ENCODE assay signal across 1 cellular context in the genomic region with DNA sequence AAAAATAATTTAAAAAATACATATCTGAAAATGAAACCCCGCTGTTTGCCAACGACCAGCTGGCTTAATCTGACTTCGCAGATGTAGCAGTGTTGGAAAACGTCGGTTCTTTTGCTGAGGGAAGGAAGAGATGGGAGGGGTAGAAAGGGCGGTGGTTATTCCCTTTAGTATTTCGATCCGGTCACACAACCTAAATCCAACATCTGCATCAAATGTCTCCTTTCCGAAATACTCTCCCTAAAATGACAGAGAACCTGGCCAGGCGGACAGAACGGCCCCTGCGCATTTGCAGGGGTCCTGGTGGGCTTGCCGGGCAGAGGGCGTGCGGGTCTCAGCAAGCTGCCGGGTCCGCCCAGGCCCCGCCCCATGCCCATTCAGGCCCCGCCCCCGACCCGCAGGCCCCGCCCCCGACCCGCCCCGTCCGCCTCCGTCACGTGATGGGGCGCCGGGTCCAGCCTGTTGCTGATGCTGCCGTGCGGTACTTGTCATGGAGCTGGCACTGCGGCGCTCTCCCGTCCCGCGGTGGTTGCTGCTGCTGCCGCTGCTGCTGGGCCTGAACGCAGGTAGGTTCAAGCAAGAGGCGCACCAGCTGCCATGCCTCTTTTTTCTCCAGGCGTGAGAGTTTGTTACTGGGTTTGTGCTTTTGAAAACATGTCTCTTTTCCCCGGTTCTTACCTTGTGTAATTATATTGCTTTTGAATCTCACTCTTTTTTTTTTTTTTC.
TF ChIP-seq lines count a peak whose summit lies in the region.

A gene with protein sequence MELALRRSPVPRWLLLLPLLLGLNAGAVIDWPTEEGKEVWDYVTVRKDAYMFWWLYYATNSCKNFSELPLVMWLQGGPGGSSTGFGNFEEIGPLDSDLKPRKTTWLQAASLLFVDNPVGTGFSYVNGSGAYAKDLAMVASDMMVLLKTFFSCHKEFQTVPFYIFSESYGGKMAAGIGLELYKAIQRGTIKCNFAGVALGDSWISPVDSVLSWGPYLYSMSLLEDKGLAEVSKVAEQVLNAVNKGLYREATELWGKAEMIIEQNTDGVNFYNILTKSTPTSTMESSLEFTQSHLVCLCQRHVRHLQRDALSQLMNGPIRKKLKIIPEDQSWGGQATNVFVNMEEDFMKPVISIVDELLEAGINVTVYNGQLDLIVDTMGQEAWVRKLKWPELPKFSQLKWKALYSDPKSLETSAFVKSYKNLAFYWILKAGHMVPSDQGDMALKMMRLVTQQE (plus strand): TSS at position 459 of the 723 bp plus-strand sequence. CDS start 29 bp downstream, at position 488.

TF ChIP-seq in HepG2, 621 proteins besides CTCF, POLR2A, EP300 and RAD21 (continued from another document and continues in another):
- no peak for TF ChIP-seq ZNF724P (CRISPR knock-in tag; IDR thresholded peaks at IDR 0.05; ENCODE audit: borderline replicate concordance)
- TF ChIP-seq, protein P1, sequence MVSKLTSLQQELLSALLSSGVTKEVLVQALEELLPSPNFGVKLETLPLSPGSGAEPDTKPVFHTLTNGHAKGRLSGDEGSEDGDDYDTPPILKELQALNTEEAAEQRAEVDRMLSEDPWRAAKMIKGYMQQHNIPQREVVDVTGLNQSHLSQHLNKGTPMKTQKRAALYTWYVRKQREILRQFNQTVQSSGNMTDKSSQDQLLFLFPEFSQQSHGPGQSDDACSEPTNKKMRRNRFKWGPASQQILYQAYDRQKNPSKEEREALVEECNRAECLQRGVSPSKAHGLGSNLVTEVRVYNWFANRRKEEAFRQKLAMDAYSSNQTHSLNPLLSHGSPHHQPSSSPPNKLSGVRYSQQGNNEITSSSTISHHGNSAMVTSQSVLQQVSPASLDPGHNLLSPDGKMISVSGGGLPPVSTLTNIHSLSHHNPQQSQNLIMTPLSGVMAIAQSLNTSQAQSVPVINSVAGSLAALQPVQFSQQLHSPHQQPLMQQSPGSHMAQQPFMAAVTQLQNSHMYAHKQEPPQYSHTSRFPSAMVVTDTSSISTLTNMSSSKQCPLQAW (CRISPR knock-in tag; IDR thresholded peaks at IDR 0.05), result no peak
- TF ChIP-seq POGZ (CRISPR knock-in tag; IDR thresholded peaks at IDR 0.05), result 0 out of 2 replicates have a peak, but pooled peaks have one; percentile 29
- TF ChIP-seq ZNF781 (CRISPR knock-in tag; IDR thresholded peaks at IDR 0.05; ENCODE audit: borderline replicate concordance, not compliant biosample characterization), result no peak
- TF ChIP-seq, protein P2, sequence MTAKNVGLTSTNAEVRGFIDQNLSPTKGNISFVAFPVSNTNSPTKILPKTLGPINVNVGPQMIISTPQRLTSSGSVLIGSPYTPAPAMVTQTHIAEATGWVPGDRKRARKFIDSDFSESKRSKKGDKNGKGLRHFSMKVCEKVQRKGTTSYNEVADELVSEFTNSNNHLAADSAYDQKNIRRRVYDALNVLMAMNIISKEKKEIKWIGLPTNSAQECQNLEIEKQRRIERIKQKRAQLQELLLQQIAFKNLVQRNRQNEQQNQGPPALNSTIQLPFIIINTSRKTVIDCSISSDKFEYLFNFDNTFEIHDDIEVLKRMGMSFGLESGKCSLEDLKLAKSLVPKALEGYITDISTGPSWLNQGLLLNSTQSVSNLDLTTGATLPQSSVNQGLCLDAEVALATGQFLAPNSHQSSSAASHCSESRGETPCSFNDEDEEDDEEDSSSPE (CRISPR knock-in tag; IDR thresholded peaks at IDR 0.05), result 0 out of 2 replicates have a peak, but pooled peaks have one; percentile 8
- TF ChIP-seq, protein P3, sequence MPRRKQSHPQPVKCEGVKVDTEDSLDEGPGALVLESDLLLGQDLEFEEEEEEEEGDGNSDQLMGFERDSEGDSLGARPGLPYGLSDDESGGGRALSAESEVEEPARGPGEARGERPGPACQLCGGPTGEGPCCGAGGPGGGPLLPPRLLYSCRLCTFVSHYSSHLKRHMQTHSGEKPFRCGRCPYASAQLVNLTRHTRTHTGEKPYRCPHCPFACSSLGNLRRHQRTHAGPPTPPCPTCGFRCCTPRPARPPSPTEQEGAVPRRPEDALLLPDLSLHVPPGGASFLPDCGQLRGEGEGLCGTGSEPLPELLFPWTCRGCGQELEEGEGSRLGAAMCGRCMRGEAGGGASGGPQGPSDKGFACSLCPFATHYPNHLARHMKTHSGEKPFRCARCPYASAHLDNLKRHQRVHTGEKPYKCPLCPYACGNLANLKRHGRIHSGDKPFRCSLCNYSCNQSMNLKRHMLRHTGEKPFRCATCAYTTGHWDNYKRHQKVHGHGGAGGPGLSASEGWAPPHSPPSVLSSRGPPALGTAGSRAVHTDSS (CRISPR knock-in tag; conservative IDR thresholded peaks at IDR 0.05), result no peak
- TF ChIP-seq HIVEP1 (CRISPR knock-in tag; IDR thresholded peaks at IDR 0.05), result no peak
- peak; percentile 52; the same call in 1 of the 2 replicates for TF ChIP-seq RBFOX2 (IDR thresholded peaks at IDR 0.05; ENCODE audit: low read depth, low read length)
- peak; percentile 84 for TF ChIP-seq SAP130 (CRISPR knock-in tag; IDR thresholded peaks at IDR 0.05; ENCODE audit: low read depth)
- peak; percentile 90 for TF ChIP-seq ZBTB7B (CRISPR knock-in tag; IDR thresholded peaks at IDR 0.05)
- peak; percentile 11; the same call in 1 of the 2 replicates for TF ChIP-seq STAG1 (CRISPR knock-in tag; IDR thresholded peaks at IDR 0.05)
- no peak for TF ChIP-seq HMG20B (CRISPR knock-in tag; conservative IDR thresholded peaks at IDR 0.05)
- TF ChIP-seq ZNF510 (CRISPR knock-in tag; IDR thresholded peaks at IDR 0.05; ENCODE audit: low read depth), result 0 out of 2 replicates have a peak, but pooled peaks have one; percentile 36
- no peak for TF ChIP-seq ZNF841 (CRISPR knock-in tag; IDR thresholded peaks at IDR 0.05; ENCODE audit: borderline replicate concordance)
- TF ChIP-seq YEATS4 (CRISPR knock-in tag; IDR thresholded peaks at IDR 0.05; ENCODE audit: borderline replicate concordance), result 0 out of 2 replicates have a peak, but pooled peaks have one; percentile 25
- TF ChIP-seq, protein P4, sequence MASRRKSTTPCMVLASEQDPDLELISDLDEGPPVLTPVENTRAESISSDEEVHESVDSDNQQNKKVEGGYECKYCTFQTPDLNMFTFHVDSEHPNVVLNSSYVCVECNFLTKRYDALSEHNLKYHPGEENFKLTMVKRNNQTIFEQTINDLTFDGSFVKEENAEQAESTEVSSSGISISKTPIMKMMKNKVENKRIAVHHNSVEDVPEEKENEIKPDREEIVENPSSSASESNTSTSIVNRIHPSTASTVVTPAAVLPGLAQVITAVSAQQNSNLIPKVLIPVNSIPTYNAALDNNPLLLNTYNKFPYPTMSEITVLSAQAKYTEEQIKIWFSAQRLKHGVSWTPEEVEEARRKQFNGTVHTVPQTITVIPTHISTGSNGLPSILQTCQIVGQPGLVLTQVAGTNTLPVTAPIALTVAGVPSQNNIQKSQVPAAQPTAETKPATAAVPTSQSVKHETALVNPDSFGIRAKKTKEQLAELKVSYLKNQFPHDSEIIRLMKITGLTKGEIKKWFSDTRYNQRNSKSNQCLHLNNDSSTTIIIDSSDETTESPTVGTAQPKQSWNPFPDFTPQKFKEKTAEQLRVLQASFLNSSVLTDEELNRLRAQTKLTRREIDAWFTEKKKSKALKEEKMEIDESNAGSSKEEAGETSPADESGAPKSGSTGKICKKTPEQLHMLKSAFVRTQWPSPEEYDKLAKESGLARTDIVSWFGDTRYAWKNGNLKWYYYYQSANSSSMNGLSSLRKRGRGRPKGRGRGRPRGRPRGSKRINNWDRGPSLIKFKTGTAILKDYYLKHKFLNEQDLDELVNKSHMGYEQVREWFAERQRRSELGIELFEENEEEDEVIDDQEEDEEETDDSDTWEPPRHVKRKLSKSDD (CRISPR knock-in tag; IDR thresholded peaks at IDR 0.05; ENCODE audit: low read depth), result no peak
- TF ChIP-seq LCORL (IDR thresholded peaks at IDR 0.05), result no peak
- peak; percentile 53 for TF ChIP-seq LCORL (CRISPR knock-in tag; IDR thresholded peaks at IDR 0.05)
- no peak for TF ChIP-seq NKX3-1 (CRISPR knock-in tag; IDR thresholded peaks at IDR 0.05)
- TF ChIP-seq MEIS1 (CRISPR knock-in tag; IDR thresholded peaks at IDR 0.05; ENCODE audit: borderline replicate concordance), result no peak; the same call in 1 of the 2 replicates
- TF ChIP-seq ZSCAN25 (CRISPR knock-in tag; IDR thresholded peaks at IDR 0.05), result 0 out of 2 replicates have a peak, but pooled peaks have one; percentile 0
- TF ChIP-seq ARNT2 (CRISPR knock-in tag; IDR thresholded peaks at IDR 0.05; ENCODE audit: low read depth), result no peak
- TF ChIP-seq MED13 (CRISPR knock-in tag; IDR thresholded peaks at IDR 0.05), result no peak
- TF ChIP-seq, protein P5, sequence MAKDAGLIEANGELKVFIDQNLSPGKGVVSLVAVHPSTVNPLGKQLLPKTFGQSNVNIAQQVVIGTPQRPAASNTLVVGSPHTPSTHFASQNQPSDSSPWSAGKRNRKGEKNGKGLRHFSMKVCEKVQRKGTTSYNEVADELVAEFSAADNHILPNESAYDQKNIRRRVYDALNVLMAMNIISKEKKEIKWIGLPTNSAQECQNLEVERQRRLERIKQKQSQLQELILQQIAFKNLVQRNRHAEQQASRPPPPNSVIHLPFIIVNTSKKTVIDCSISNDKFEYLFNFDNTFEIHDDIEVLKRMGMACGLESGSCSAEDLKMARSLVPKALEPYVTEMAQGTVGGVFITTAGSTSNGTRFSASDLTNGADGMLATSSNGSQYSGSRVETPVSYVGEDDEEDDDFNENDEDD (CRISPR knock-in tag; IDR thresholded peaks at IDR 0.05; ENCODE audit: borderline replicate concordance), result no peak
- TF ChIP-seq ZC3H4 (CRISPR knock-in tag; IDR thresholded peaks at IDR 0.05; ENCODE audit: borderline replicate concordance), result no peak
- no peak for TF ChIP-seq MED1 (CRISPR knock-in tag; IDR thresholded peaks at IDR 0.05)
- TF ChIP-seq ZNF530 (CRISPR knock-in tag; IDR thresholded peaks at IDR 0.05; ENCODE audit: low read depth), result no peak
- no peak for TF ChIP-seq TBP (CRISPR knock-in tag; IDR thresholded peaks at IDR 0.05)
- no peak for TF ChIP-seq PHF21A (CRISPR knock-in tag; IDR thresholded peaks at IDR 0.05)
- peak; percentile 32 for TF ChIP-seq TEAD3 (CRISPR knock-in tag; optimal IDR thresholded peaks at IDR 0.05; ENCODE audit: borderline replicate concordance)
- TF ChIP-seq, protein P6, sequence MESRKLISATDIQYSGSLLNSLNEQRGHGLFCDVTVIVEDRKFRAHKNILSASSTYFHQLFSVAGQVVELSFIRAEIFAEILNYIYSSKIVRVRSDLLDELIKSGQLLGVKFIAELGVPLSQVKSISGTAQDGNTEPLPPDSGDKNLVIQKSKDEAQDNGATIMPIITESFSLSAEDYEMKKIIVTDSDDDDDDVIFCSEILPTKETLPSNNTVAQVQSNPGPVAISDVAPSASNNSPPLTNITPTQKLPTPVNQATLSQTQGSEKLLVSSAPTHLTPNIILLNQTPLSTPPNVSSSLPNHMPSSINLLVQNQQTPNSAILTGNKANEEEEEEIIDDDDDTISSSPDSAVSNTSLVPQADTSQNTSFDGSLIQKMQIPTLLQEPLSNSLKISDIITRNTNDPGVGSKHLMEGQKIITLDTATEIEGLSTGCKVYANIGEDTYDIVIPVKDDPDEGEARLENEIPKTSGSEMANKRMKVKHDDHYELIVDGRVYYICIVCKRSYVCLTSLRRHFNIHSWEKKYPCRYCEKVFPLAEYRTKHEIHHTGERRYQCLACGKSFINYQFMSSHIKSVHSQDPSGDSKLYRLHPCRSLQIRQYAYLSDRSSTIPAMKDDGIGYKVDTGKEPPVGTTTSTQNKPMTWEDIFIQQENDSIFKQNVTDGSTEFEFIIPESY (CRISPR knock-in tag; IDR thresholded peaks at IDR 0.05), result no peak
- TF ChIP-seq, protein P7, sequence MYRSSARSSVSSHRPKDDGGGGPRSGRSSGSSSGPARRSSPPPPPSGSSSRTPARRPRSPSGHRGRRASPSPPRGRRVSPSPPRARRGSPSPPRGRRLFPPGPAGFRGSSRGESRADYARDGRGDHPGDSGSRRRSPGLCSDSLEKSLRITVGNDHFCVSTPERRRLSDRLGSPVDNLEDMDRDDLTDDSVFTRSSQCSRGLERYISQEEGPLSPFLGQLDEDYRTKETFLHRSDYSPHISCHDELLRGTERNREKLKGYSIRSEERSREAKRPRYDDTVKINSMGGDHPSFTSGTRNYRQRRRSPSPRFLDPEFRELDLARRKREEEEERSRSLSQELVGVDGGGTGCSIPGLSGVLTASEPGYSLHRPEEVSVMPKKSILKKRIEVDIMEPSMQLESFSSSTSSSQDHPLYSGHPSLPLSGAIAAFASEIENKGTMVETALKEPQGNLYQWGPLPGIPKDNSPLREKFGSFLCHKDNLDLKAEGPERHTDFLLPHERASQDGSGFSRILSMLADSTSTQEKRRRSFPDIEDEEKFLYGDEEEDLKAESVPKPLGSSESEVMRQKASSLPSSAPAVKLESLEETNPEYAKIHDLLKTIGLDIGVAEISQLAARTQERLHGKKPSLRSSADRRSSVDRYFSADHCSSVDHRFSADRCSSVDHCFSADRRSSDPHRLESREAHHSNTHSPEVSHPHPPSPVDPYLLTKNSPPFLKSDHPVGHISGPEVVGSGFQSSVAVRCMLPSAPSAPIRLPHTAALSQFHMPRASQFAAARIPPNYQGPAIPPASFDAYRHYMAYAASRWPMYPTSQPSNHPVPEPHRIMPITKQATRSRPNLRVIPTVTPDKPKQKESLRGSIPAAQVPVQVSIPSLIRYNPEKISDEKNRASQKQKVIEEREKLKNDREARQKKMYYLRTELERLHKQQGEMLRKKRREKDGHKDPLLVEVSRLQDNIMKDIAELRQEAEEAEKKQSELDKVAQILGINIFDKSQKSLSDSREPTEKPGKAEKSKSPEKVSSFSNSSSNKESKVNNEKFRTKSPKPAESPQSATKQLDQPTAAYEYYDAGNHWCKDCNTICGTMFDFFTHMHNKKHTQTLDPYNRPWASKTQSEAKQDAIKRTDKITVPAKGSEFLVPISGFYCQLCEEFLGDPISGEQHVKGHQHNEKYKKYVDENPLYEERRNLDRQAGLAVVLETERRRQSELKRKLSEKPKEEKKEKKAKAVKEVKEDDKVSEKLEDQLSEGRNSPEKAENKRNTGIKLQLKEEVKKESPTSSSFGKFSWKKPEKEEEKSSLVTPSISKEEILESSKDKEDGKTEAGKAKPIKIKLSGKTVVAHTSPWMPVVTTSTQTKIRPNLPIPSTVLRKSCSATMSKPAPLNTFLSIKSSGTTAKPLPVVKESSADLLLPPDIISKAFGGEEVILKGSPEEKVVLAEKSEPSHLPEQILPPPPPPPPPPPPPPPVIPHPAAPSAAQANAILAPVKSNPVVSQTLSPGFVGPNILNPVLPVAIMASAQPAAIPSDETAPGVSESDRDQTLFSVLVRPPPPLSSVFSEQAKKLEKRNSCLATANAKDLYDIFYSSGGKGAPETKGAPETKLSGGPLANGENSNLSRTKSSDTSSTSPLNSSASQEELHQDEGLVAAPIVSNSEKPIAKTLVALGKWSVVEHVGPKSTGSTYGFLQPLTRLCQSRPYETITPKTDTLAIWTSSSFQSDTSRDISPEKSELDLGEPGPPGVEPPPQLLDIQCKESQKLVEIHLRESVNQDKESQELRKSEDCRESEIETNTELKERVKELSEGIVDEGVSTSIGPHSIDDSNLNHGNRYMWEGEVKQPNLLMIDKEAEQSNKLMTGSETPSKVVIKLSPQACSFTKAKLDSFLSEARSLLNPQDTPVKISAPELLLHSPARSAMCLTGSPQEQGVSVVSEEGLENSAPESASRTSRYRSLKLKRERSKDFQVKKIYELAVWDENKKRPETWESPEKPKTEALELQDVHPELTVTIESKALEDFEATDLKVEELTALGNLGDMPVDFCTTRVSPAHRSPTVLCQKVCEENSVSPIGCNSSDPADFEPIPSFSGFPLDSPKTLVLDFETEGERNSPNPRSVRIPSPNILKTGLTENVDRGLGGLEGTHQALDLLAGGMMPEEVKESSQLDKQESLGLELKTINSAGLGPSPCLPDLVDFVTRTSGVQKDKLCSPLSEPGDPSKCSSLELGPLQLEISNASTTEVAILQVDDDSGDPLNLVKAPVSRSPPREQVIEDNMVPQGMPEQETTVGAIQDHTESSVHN (CRISPR knock-in tag; IDR thresholded peaks at IDR 0.05), result no peak
